15 cellular contexts compared by ENCODE assay signal in the genomic region with DNA sequence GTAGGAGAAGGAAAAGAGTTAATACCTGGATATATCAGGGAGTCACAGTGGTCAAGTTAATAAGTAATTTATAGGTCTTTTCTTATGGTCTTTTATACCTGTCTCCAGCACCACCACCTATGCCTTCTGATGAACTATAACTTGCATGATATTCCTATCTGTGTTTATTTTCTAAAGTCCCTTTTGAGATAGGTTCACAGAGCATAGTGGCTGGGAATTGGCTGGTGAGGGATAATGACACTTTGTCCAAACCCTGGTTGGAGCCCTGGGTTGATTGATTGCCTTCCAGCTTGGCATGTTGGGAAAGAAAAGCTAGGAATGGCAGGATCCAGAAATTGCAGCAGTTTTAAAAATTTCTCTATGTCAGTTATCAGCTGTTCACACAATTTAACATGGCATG.
"Had no signal": no experiment of that assay in that cellular context is flagged by ENCODE, and none has a peak within 500 bp of the region (broad histone marks: within the 10 kb centered on the region; RNA-seq: fewer than 3 reads in every experiment).

No MANE protein-coding gene starts in this region.

- H3K4me3 Mint-ChIP-seq: memory B cell; nephron; neural progenitor cell; stimulated activated naive CD8-positive, alpha-beta T cell treated with anti-CD3 and anti-CD28 coated beads, Interleukin-15, amount 100 ng/mL, for 72 hours had no signal

- ATAC-seq: foreskin keratinocyte; gastroesophageal sphincter; stimulated activated naive CD8-positive, alpha-beta T cell treated with anti-CD3 and anti-CD28 coated beads, Interleukin-15, amount 100 ng/mL, for 72 hours had no signal

- H3K9me3 Mint-ChIP-seq: memory B cell, nephron had no signal

- DNase-seq: dermis blood vessel endothelial cell; effector memory CD4-positive, alpha-beta T cell; foreskin keratinocyte; glutamatergic neuron; sigmoid colon; spleen; stimulated activated CD4-positive, alpha-beta T cell treated with anti-CD3 and anti-CD28 coated beads, Interleukin-2, amount 100 ng/mL, for 48 hours; stimulated activated CD8-positive, alpha-beta memory T cell treated with anti-CD3 and anti-CD28 coated beads, Interleukin-4, amount 100 ng/mL, for 48 hours; stimulated activated naive CD4-positive, alpha-beta T cell; stimulated activated naive CD8-positive, alpha-beta T cell treated with anti-CD3 and anti-CD28 coated beads, Interleukin-15, amount 100 ng/mL, for 72 hours; transverse colon had no signal

- H3K27me3 Mint-ChIP-seq: memory B cell; stimulated activated naive CD8-positive, alpha-beta T cell treated with anti-CD3 and anti-CD28 coated beads, Interleukin-15, amount 100 ng/mL, for 72 hours had no signal

- H3K4me1 Mint-ChIP-seq: neural progenitor cell had no signal

- H3K27ac Mint-ChIP-seq: memory B cell; nephron; neural progenitor cell; stimulated activated naive CD8-positive, alpha-beta T cell treated with anti-CD3 and anti-CD28 coated beads, Interleukin-15, amount 100 ng/mL, for 72 hours had no signal
